ENCODE assay signal across 18 cellular contexts in the genomic region with DNA sequence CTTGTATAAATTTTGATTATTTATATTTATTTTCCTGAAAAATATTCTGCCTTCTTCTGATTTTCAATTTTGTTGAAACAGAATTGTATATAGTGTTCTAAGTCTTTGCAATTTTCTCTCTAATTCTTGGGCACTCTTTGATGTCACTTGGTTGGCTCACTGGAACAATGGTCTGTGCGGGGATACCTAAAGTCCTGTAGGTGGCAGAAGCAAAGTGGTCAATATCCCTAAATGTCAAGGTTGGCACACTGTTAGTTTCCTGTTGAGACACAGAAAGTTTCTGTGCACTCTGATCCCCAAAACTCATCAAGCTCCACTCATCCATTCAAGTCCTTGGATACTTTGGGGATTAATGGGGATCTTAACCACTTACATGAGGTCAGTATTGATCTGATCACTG.
A peak's percentile ranks its signal among the peaks of the same experiment; 100 is the strongest.
DNase-seq lines count a peak whose midpoint lies in the region; ATAC-seq, FAIRE-seq and TF ChIP-seq lines count a peak whose summit lies in the region.
"Had no signal": no experiment of that assay in that cellular context is flagged by ENCODE, and none has a peak within 500 bp of the region (broad histone marks: within the 10 kb centered on the region; RNA-seq: fewer than 3 reads in every experiment).

No MANE protein-coding gene starts in this region.

- no peak overlapping the region for H3K4me2 ChIP-seq in GM12878 (ENCODE audit: control insufficient read depth, insufficient read depth)
- H3K4me2 ChIP-seq: BLaER1 had no signal

- no peak overlapping the region for H3K27ac ChIP-seq in GM12878 (ENCODE audit: control insufficient read depth, insufficient read depth)
- H3K27ac ChIP-seq: BLaER1 had no signal

- no peaks in the 10 kb centered on the region for H3K27me3 ChIP-seq in GM12878 (replicated peaks in 1 of 2; ENCODE audit: control insufficient read depth in 2 of 2, insufficient read depth in 2 of 2, low read length in 1 of 2)
- H3K27me3 ChIP-seq: BLaER1 had no signal

- RAD21 ChIA-PET in GM12878 (lab: Charles Lee; ENCODE audit: unreplicated experiment), result no interaction called here

- POLR2A ChIA-PET in GM12878 (lab: Charles Lee), result no interaction called here

- TF ChIP-seq RAD21 in GM12878 (IDR thresholded peaks at IDR 0.05; ENCODE audit: insufficient read depth, low read depth, low read length), result peak; percentile 32; the same call in 1 of the 2 replicates

- CTCF ChIA-PET in GM12878 (lab: Yijun Ruan, JAX), result interaction anchor here (0.8 to 1.7 kb wide), 2 partner anchors 20 to 313 kb away, joined by 3 to 7 read pairs; no protein-coding TSS in a partner anchor

- TF ChIP-seq CTCF in LNCaP clone FGC (IDR thresholded peaks at IDR 0.05; ENCODE audit: control insufficient read depth, extremely low read depth, insufficient read depth) (0 out of 2 replicates have a peak, but pooled peaks have one; percentile 4), GM12878 (IDR thresholded peaks at IDR 0.05 in 2 of 3, conservative IDR thresholded peaks at IDR 0.05 in 1 of 3; ENCODE audit: control insufficient read depth in 2 of 3, extremely low read depth in 1 of 3, insufficient read depth in 1 of 3, low read depth in 3 of 3, low read length in 3 of 3) (peak in 2 of 3 experiments; percentile 14 to 23; a peak in 1 of 6 replicates)

- ATAC-seq in GM18508 (IDR thresholded peaks at IDR 0.05; ENCODE audit: insufficient read depth, unreplicated experiment) (peak; percentile 54), GM12878 (peak; percentile 61; the same call in 2 of the 3 replicates), HG02870 (IDR thresholded peaks at IDR 0.05; ENCODE audit: unreplicated experiment) (no peak)
- ATAC-seq: Panc1, T-helper 17 cell had no signal

- no peaks in the 10 kb centered on the region for H3K4me1 ChIP-seq in GM12878 (ENCODE audit: control insufficient read depth, insufficient read depth, low read length)
- H3K4me1 ChIP-seq: BLaER1 had no signal

- H3K79me2 ChIP-seq in GM12878 (ENCODE audit: control insufficient read depth, insufficient read depth, low read length), result no peaks in the 10 kb centered on the region

- no peak overlapping the region for H3K9ac ChIP-seq in GM12878 (ENCODE audit: control insufficient read depth, insufficient read depth, low read length)
- H3K9ac ChIP-seq: BLaER1 had no signal

- TF ChIP-seq POLR2A in GM12878 (IDR thresholded peaks at IDR 0.05; ENCODE audit: low read depth, low read length), result no peak

- SMC1A ChIA-PET in GM12878 (lab: Charles Lee; ENCODE audit: uncharacterized antibody, unreplicated experiment), result interaction anchor here (1.0 to 1.3 kb wide), 4 partner anchors 34 to 391 kb away, joined by 3 to 4 read pairs (median 4); no protein-coding TSS in a partner anchor

- no peak overlapping the region for H2AFZ ChIP-seq in GM12878 (ENCODE audit: control insufficient read depth, low read depth, low read length)

- no peaks in the 10 kb centered on the region for H3K36me3 ChIP-seq in GM12878 (ENCODE audit: control insufficient read depth in 2 of 2, insufficient read depth in 2 of 2, low read length in 1 of 2)
- H3K36me3 ChIP-seq: BLaER1 had no signal

- no TSS peak for BruUV-seq in GM12878 (replicated peaks; lab: Mats Ljungman, UMichigan)

- TF ChIP-seq EP300 in GM12878 (IDR thresholded peaks at IDR 0.05; ENCODE audit: borderline replicate concordance in 1 of 2, control insufficient read depth in 1 of 2, low read depth in 2 of 2, low read length in 2 of 2), result no peak

- WGBS in GM12878 (ENCODE audit: insufficient coverage, insufficient replicate concordance, low lambda C conversion rate, missing lambda C conversion rate), result 6% methylated on average over 1 of the region's 1 CpG

- in situ Hi-C loops in GM12878 (cut with MboI), result no loop called here

- H3K4me3 ChIP-seq in LNCaP clone FGC (ENCODE audit: low read depth, low read length) (no peak overlapping the region), GM12878 (no peak overlapping the region)
- H3K4me3 ChIP-seq: BLaER1 had no signal

- no peak for FAIRE-seq in GM12878 (lab: Jason Lieb, UNC)
- FAIRE-seq: H54, HTR-8/SVneo had no signal

- no peaks in the 10 kb centered on the region for H3K9me3 ChIP-seq in GM12878 (replicated peaks; ENCODE audit: control insufficient read depth, insufficient read depth, low read length)
- H3K9me3 ChIP-seq: BLaER1 had no signal

- DNase-seq in LNCaP clone FGC (ENCODE audit: low read depth) (no peak), GM12878 (ENCODE audit: low read depth, low spot score) (no peak), NCI-H2081 treated with DMSO at 0.1 percent for 48 hours (lab: John Stamatoyannopoulos, UW) (no peak), head of caudate nucleus (no peak)
- no peak for DNase-seq in activated CD4-positive, alpha-beta T cell treated with anti-CD3 and anti-CD28 coated beads, Interleukin-2, amount 50 U/mL, for 1 hour
- DNase-seq: DMS 273 treated with DMSO at 0.1 percent for 48 hours, NCI-H1048, NCI-H2107, NCI-H345, NCI-H774, SHP77 treated with DMSO at 0.1 percent for 48 hours, T-helper 17 cell had no signal

- intact Hi-C loops in GM12878 (cut with micrococcal nuclease; ENCODE audit: unreplicated experiment) (no loop called here), head of caudate nucleus (cut with DNase I) (no loop called here)

- H4K20me1 ChIP-seq in GM12878 (ENCODE audit: control insufficient read depth, insufficient read depth), result no peaks in the 10 kb centered on the region
- H4K20me1 ChIP-seq: BLaER1 had no signal

TF ChIP-seq in GM12878, 131 proteins besides CTCF, POLR2A, EP300 and RAD21:
- 0 out of 2 replicates have a peak, but pooled peaks have one; percentile 17 for TF ChIP-seq SMC3 (IDR thresholded peaks at IDR 0.05; ENCODE audit: borderline replicate concordance, low read length)
- no peak for TF ChIP-seq ZNF687 (IDR thresholded peaks at IDR 0.05)
- TF ChIP-seq TBL1XR1 (IDR thresholded peaks at IDR 0.05; ENCODE audit: low read depth, low read length), result no peak
- TF ChIP-seq ETV6 (conservative IDR thresholded peaks at IDR 0.05 in 1 of 2, IDR thresholded peaks at IDR 0.05 in 1 of 2; ENCODE audit: borderline replicate concordance in 1 of 2, low read depth in 1 of 2), result no peak
- TF ChIP-seq RBBP5 (conservative IDR thresholded peaks at IDR 0.05), result no peak
- no peak for TF ChIP-seq GABPA (IDR thresholded peaks at IDR 0.05; ENCODE audit: low read depth)
- TF ChIP-seq HCFC1 (IDR thresholded peaks at IDR 0.05; ENCODE audit: low read length), result no peak
- TF ChIP-seq STAT3 (IDR thresholded peaks at IDR 0.05; ENCODE audit: low read depth, low read length), result no peak
